Comparison of ENCODE assay signal across 11 cellular contexts in the genomic region with DNA sequence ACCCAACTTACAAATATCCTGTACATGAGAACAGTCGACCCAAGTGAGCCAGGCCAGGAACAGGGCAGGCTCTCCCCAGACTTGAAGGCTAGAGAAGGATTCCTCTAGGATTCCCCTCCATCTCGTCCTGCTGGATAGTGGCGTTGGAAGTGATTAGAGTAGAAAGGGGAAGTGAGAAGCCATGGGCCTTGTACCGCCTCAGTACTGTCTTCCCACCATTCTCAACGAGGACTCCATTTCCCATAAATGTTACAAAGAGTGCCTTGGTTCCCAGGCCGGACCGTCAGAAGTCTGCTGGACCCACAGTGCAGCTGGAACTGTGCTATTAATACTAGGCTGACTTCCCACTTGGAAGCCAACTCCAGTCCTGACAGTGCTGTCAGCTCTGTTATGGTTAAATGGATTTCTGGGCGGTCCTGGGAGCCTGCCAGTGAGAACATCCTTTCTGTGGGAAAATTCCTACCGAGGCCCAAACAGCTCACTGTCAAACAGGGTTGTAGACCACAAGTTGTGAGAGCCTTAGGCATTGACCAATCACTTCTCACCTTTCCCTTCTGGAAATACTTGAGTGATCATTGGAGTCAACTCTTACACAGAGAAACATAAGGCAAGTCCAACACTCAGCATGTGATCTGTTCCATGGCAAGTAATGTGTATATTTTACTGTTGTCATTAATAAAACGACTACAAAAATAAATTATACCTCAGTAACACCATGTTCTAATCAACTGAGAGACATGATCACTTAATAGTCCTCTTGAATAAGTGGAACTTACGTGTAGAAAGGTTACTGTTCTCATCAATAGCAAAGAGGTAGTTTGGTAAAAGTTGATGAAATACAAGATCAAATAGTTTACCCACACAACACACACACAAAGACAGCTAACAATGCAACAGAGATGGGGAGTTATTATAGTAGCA. TPM values are rescaled to one million over a fixed set of nuclear protein-coding genes. Genes with fewer than 3 reads are reported as not detected.
DNase-seq lines count a peak whose midpoint lies in the region; ATAC-seq and TF ChIP-seq lines count a peak whose summit lies in the region.
"Had no signal": no experiment of that assay in that cellular context is flagged by ENCODE, and none has a peak within 500 bp of the region (broad histone marks: within the 10 kb centered on the region; RNA-seq: fewer than 3 reads in every experiment).

No MANE protein-coding gene starts in this region.

- H3K9ac ChIP-seq in neural progenitor cell: no peak overlapping the region

- H3K4me1 Mint-ChIP-seq in neural progenitor cell: peaks cover 5% of the 10 kb centered on the region
- H3K4me1 Mint-ChIP-seq in naive thymus-derived CD8-positive, alpha-beta T cell: peaks cover 0 to 4% (median 0%) of the 10 kb centered on the region in 4 donors

- ATAC-seq in HG03378 (IDR thresholded peaks at IDR 0.05; ENCODE audit: unreplicated experiment): peak; percentile 18
- ATAC-seq in psoas muscle: peak; percentile 78 to 92 (median 89)
- no peak for ATAC-seq in naive thymus-derived CD8-positive, alpha-beta T cell

- no peaks in the 10 kb centered on the region for H3K27me3 Mint-ChIP-seq in neural progenitor cell (ENCODE audit: insufficient read depth, low read depth)
- peaks cover 0 to 3% (median 0%) of the 10 kb centered on the region in 5 donors for H3K27me3 Mint-ChIP-seq in naive thymus-derived CD8-positive, alpha-beta T cell

- no peak overlapping the region for H3K27ac Mint-ChIP-seq in neural progenitor cell
- peak overlapping the region in 1 of 10 donors; percentile 63 for H3K27ac Mint-ChIP-seq in naive thymus-derived CD8-positive, alpha-beta T cell

- H3K27ac ChIP-seq in psoas muscle (peak overlapping the region; percentile 66), neural progenitor cell (no peak overlapping the region), WERI-Rb-1 (no peak overlapping the region)

- no peak overlapping the region for H3K4me2 ChIP-seq in neural progenitor cell

- no peaks in the 10 kb centered on the region for H3K9me3 ChIP-seq in psoas muscle
- H3K9me3 ChIP-seq in neural progenitor cell (ENCODE audit: low read depth): no peaks in the 10 kb centered on the region
- H3K9me3 ChIP-seq in WERI-Rb-1 (ENCODE audit: severe bottlenecking): no peaks in the 10 kb centered on the region

- H3K36me3 Mint-ChIP-seq in neural progenitor cell: no peaks in the 10 kb centered on the region
- H3K36me3 Mint-ChIP-seq in naive thymus-derived CD8-positive, alpha-beta T cell: no peaks in the 10 kb centered on the region

- H3K36me3 ChIP-seq in psoas muscle (ENCODE audit: insufficient read depth in 1 of 2, low read depth in 1 of 2) (no peaks in the 10 kb centered on the region), neural progenitor cell (no peaks in the 10 kb centered on the region), WERI-Rb-1 (no peaks in the 10 kb centered on the region)

- DNase-seq in GM04504 (ENCODE audit: low read depth) (peak; percentile 86), dermis microvascular lymphatic vessel endothelial cell (ENCODE audit: low read depth in 2 of 2) (peak; percentile 64 to 71), psoas muscle (peak; percentile 64 to 77), neural progenitor cell (ENCODE audit: low spot score) (no peak), WERI-Rb-1 (no peak), NCI-H2107 treated with DMSO at 0.1 percent for 48 hours (lab: John Stamatoyannopoulos, UW; ENCODE audit: unreplicated experiment) (no peak)
- DNase-seq in naive thymus-derived CD8-positive, alpha-beta T cell: no peak
- DNase-seq: amniotic stem cell, retina had no signal

- no peak overlapping the region for H2AFZ ChIP-seq in neural progenitor cell (replicated peaks)

- no peak overlapping the region for H3K4me3 Mint-ChIP-seq in neural progenitor cell
- H3K4me3 Mint-ChIP-seq in naive thymus-derived CD8-positive, alpha-beta T cell: no peak overlapping the region

- intact Hi-C loops in psoas muscle (cut with DNase I): no loop called here

- no peaks in the 10 kb centered on the region for H3F3A ChIP-seq in neural progenitor cell (ENCODE audit: low read depth)

- 20 to 35% (median 31%) methylated on average over 11 of the region's 11 CpGs for WGBS in psoas muscle, 3 donors

- H4K20me1 ChIP-seq in neural progenitor cell (ENCODE audit: low read depth): no peaks in the 10 kb centered on the region

- H3K79me2 ChIP-seq in neural progenitor cell (ENCODE audit: low read depth): no peaks in the 10 kb centered on the region

- H3K9me3 Mint-ChIP-seq in neural progenitor cell: no peaks in the 10 kb centered on the region
- peaks cover 0 to 6% (median 0%) of the 10 kb centered on the region in 9 donors for H3K9me3 Mint-ChIP-seq in naive thymus-derived CD8-positive, alpha-beta T cell

- POLR2A ChIA-PET in naive thymus-derived CD8-positive, alpha-beta T cell (lab: Charles Lee): no interaction called here

- TF ChIP-seq CTCF in psoas muscle (IDR thresholded peaks at IDR 0.05) (no peak), neural progenitor cell (IDR thresholded peaks at IDR 0.05) (no peak), WERI-Rb-1 (IDR thresholded peaks at IDR 0.05; ENCODE audit: low read depth, low read length) (no peak)

- H3K4me1 ChIP-seq in psoas muscle (no peaks in the 10 kb centered on the region), neural progenitor cell (no peaks in the 10 kb centered on the region)

- H3K27me3 ChIP-seq in psoas muscle (ENCODE audit: insufficient read depth in 3 of 3, low read length in 2 of 3) (no peaks in the 10 kb centered on the region), neural progenitor cell (no peaks in the 10 kb centered on the region), WERI-Rb-1 (ENCODE audit: insufficient read depth, low read depth, severe bottlenecking) (peaks cover 13% of the 10 kb centered on the region)

- H3K4me3 ChIP-seq in psoas muscle (peak overlapping the region; percentile 38), neural progenitor cell (no peak overlapping the region), WERI-Rb-1 (ENCODE audit: low read depth, low read length) (no peak overlapping the region)

RNA-seq across cellular contexts. Expression of gene AMELX, which starts 58.4 kb away (rescaled TPM):
- not detected in 2 replicates for total RNA-seq in dermis microvascular lymphatic vessel endothelial cell
- total RNA-seq in psoas muscle: not detected
- polyA plus RNA-seq in psoas muscle: not detected
- not detected in 2 replicates for total RNA-seq in neural progenitor cell (ENCODE audit: low replicate concordance)
- total RNA-seq in naive thymus-derived CD8-positive, alpha-beta T cell: not detected
- polyA plus RNA-seq in naive thymus-derived CD8-positive, alpha-beta T cell: not detected
- total RNA-seq: NCI-H460 had no signal

Comparison
In these comparisons a context has a peak if more than half of its experiments do, and no peak if none do; other contexts are left out.
1. DNase-seq: peak in GM04504 (single experiment), dermis microvascular lymphatic vessel endothelial cell (2 of 2) and psoas muscle (2 of 2); none in neural progenitor cell (single experiment), WERI-Rb-1 (single experiment), naive thymus-derived CD8-positive, alpha-beta T cell (0 of 10) and NCI-H2107 treated with DMSO at 0.1 percent for 48 hours (single experiment).
2. ATAC-seq: peak in HG03378 (single experiment) and psoas muscle (4 of 4); none in naive thymus-derived CD8-positive, alpha-beta T cell (0 of 2).